26 cellular contexts compared by ENCODE assay signal in the genomic region with DNA sequence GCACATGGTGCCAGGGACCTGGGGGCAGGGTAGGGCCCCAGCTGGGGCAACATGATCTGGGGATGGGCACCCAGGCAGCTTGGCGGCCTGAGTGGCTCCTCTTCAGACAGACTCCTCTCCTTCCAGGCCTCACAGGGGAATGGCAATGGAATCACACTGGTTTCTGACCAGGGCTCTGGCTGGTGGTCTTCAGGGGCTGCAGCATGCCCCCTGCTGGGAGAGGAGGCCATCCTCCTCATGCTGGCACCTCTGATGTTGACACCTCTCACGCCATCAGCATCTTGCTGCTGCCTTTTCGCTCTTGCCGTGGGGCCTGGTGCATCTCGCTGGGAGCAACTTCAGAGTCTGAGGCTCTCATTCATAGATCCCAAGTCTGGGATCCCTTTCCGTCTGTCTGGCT.
"Had no signal": no experiment of that assay in that cellular context is flagged by ENCODE, and none has a peak within 500 bp of the region (broad histone marks: within the 10 kb centered on the region; RNA-seq: fewer than 3 reads in every experiment).

No MANE protein-coding gene starts in this region.

- H3K4me1 Mint-ChIP-seq: WTC11 had no signal

- H3K27ac ChIP-seq: epithelial cell of prostate, esophagus squamous epithelium, heart right ventricle, left lung, lower lobe of right lung, neutrophil, ovary, prostate gland, thoracic aorta, uterus had no signal

- H3K4me3 ChIP-seq: esophagus squamous epithelium, heart right ventricle, left lung, lower lobe of right lung, mucosa of descending colon, ovary, prostate gland, thoracic aorta, uterus had no signal

- H3K36me3 Mint-ChIP-seq: activated naive CD4-positive, alpha-beta T cell treated with anti-CD3 and anti-CD28 coated beads, Interleukin-2, amount 50 U/mL, for 72 hours; natural killer cell treated with Interleukin-12 subunit alpha and Interleukin-12 subunit beta and Interleukin-15 and Interleukin-18, amount 100 ng/mL, for 72 hours had no signal

- H3K27ac Mint-ChIP-seq: activated CD8-positive, alpha-beta T cell treated with anti-CD3 and anti-CD28 coated beads for 36 hours; activated T-helper 2 cell treated with anti-CD3 and anti-CD28 coated beads, Interferon-gamma antibody, Interleukin-2, Interleukin-4, amounts not matched to agents 10 μg/mL and 5 μg/mL and 100 μg/mL, durations not matched to agents 14 hours and 24 hours and 36 hours; stimulated activated naive CD8-positive, alpha-beta T cell treated with anti-CD3 and anti-CD28 coated beads, Interleukin-15, Interleukin-2, amounts not matched to agents 100 ng/mL and 50 ng/mL, for 24 hours; WTC11 had no signal

- H3K4me1 ChIP-seq: esophagus squamous epithelium, heart right ventricle, left lung, lower lobe of right lung, prostate gland, uterus had no signal

- H3K9me3 Mint-ChIP-seq: activated CD8-positive, alpha-beta T cell treated with anti-CD3 and anti-CD28 coated beads for 36 hours; activated naive CD4-positive, alpha-beta T cell treated with anti-CD3 and anti-CD28 coated beads, Interleukin-2, amount 50 U/mL, for 72 hours; activated T-helper 2 cell treated with anti-CD3 and anti-CD28 coated beads, Interferon-gamma antibody, Interleukin-2, Interleukin-4, amounts not matched to agents 10 μg/mL and 5 μg/mL and 100 μg/mL, durations not matched to agents 14 hours and 24 hours and 36 hours; natural killer cell treated with Interleukin-12 subunit alpha and Interleukin-12 subunit beta and Interleukin-15 and Interleukin-18, amount 100 ng/mL, for 72 hours; stimulated activated naive CD8-positive, alpha-beta T cell treated with anti-CD3 and anti-CD28 coated beads, Interleukin-15, Interleukin-2, amounts not matched to agents 100 ng/mL and 50 ng/mL, for 24 hours; WTC11 had no signal

- H3K36me3 ChIP-seq: ovary, uterus had no signal

- H3K4me3 Mint-ChIP-seq: activated CD8-positive, alpha-beta T cell treated with anti-CD3 and anti-CD28 coated beads for 36 hours; natural killer cell treated with Interleukin-12 subunit alpha and Interleukin-12 subunit beta and Interleukin-15 and Interleukin-18, amount 100 ng/mL, for 72 hours; stimulated activated naive CD8-positive, alpha-beta T cell treated with anti-CD3 and anti-CD28 coated beads, Interleukin-15, Interleukin-2, amounts not matched to agents 100 ng/mL and 50 ng/mL, for 24 hours; WTC11 had no signal

- H3K27me3 Mint-ChIP-seq: activated CD8-positive, alpha-beta T cell treated with anti-CD3 and anti-CD28 coated beads for 36 hours; natural killer cell treated with Interleukin-12 subunit alpha and Interleukin-12 subunit beta and Interleukin-15 and Interleukin-18, amount 100 ng/mL, for 72 hours; stimulated activated naive CD8-positive, alpha-beta T cell treated with anti-CD3 and anti-CD28 coated beads, Interleukin-15, Interleukin-2, amounts not matched to agents 100 ng/mL and 50 ng/mL, for 24 hours had no signal

- DNase-seq: activated CD4-positive, alpha-beta T cell treated with anti-CD3 and anti-CD28 coated beads for 1 hour; activated CD4-positive, alpha-beta T cell treated with anti-CD3 and anti-CD28 coated beads, Interleukin-2, amount 50 U/mL, for 1 hour; activated CD8-positive, alpha-beta T cell treated with anti-CD3 and anti-CD28 coated beads for 36 hours; activated T-cell treated with anti-CD3 and anti-CD28 coated beads, Interleukin-2, amount 50 U/mL, for 48 hours; dermis blood vessel endothelial cell; effector CD4-positive, alpha-beta T cell; esophagus squamous epithelium; foreskin melanocyte; heart right ventricle; lower lobe of right lung; mucosa of descending colon; ovary; retina; T-helper 2 cell; trophoblast cell; uterus had no signal

- ATAC-seq: activated CD8-positive, alpha-beta T cell treated with anti-CD3 and anti-CD28 coated beads for 36 hours; activated naive CD4-positive, alpha-beta T cell treated with anti-CD3 and anti-CD28 coated beads, Interleukin-2, amount 50 U/mL, for 72 hours; heart right ventricle; left lung; lower lobe of right lung; mucosa of descending colon; natural killer cell treated with Interleukin-12 subunit alpha and Interleukin-12 subunit beta and Interleukin-15 and Interleukin-18, amount 100 ng/mL, for 72 hours; WTC11 had no signal

- H3K9me3 ChIP-seq: esophagus squamous epithelium, heart right ventricle, left lung, lower lobe of right lung, mucosa of descending colon, neutrophil, ovary, prostate gland, thoracic aorta, uterus had no signal

- H3K27me3 ChIP-seq: esophagus squamous epithelium, heart right ventricle, left lung, neutrophil, ovary, uterus had no signal
